15 cellular contexts compared by ENCODE assay signal in genomic region chr15:94480289-94480834, GRCh38.
"Had no signal": no experiment of that assay in that cellular context is flagged by ENCODE, and none has a peak within 500 bp of the region (broad histone marks: within the 10 kb centered on the region; RNA-seq: fewer than 3 reads in every experiment).

No MANE protein-coding gene starts in this region.

- H3K36me3 ChIP-seq: suprapubic skin had no signal

- H3K9me3 ChIP-seq: suprapubic skin, upper lobe of right lung had no signal

- H3K27me3 ChIP-seq: suprapubic skin, upper lobe of right lung had no signal

- H3K4me3 ChIP-seq: suprapubic skin, upper lobe of right lung had no signal

- H3K4me1 ChIP-seq: suprapubic skin, upper lobe of right lung had no signal

- DNase-seq: activated CD4-positive, alpha-beta T cell treated with anti-CD3 and anti-CD28 coated beads, Interleukin-2, amount 50 U/mL, for 1 hour; activated CD4-positive, CD25-positive, alpha-beta regulatory T cell; activated naive CD4-positive, alpha-beta T cell treated with anti-CD3 and anti-CD28 coated beads for 36 hours; activated T-cell treated with anti-CD3 and anti-CD28 coated beads for 4 hours; cortex of kidney; effector CD8-positive, alpha-beta T cell; naive B cell; nucleus accumbens; stimulated activated CD4-positive, alpha-beta T cell treated with anti-CD3 and anti-CD28 coated beads, Interleukin-2, amount 100 ng/mL, for 24 hours; stimulated activated naive CD8-positive, alpha-beta T cell treated with anti-CD3 and anti-CD28 coated beads, Interleukin-15, Interleukin-2, amounts not matched to agents 100 U/mL and 50 U/mL, for 24 hours; upper lobe of right lung had no signal

- H3K27ac ChIP-seq: epithelial cell of prostate, suprapubic skin, upper lobe of right lung had no signal

- ATAC-seq: activated T-helper 17 cell treated with anti-CD3 and anti-CD28 coated beads, Interleukin-2, amount 50 U/mL, for 72 hours; sciatic nerve; stimulated activated naive CD8-positive, alpha-beta T cell treated with anti-CD3 and anti-CD28 coated beads, Interleukin-15, Interleukin-2, amounts not matched to agents 100 U/mL and 50 U/mL, for 24 hours; upper lobe of right lung had no signal
